In the genomic region with DNA sequence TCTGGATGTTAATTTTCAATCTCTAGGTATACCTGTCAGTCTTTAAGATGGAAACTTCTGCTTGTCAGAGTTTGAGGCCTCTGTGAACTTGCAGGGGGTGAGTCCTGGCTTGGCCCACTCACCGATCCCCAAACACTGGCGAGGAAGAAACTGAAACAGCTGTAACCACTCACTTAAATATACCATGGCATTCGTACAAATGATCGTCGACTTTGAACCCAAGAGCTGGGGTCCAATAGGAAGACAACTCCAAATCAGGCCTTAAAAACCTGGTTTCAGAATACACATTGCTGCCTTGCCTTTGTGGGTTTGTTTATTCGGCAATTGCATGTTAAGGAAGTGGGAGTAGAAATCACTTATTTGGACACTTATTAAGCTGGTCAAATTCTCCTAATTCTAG, we compare ENCODE assay signal across 20 cellular contexts.
DNase-seq lines count a peak whose midpoint lies in the region; ATAC-seq and TF ChIP-seq lines count a peak whose summit lies in the region.
"Had no signal": no experiment of that assay in that cellular context is flagged by ENCODE, and none has a peak within 500 bp of the region (broad histone marks: within the 10 kb centered on the region; RNA-seq: fewer than 3 reads in every experiment).

No MANE protein-coding gene starts in this region.

- CTCF ChIA-PET in PC-9 (lab: Charles Lee): interaction anchor here (0.6 kb wide), 1 partner anchor 31 kb away, joined by 5 read pairs; no protein-coding TSS in a partner anchor

- no TSS peak for BruUV-seq in PC-9 (replicated peaks; lab: Mats Ljungman, UMichigan)

- H3K27ac ChIP-seq in colonic mucosa (peak overlapping the region; percentile 43), hepatocyte (peak overlapping the region; percentile 49), muscle layer of duodenum (ENCODE audit: low read length) (peak overlapping the region; percentile 13), transverse colon (peak overlapping the region; percentile 31 to 60 (median 44)), PC-9 (no peak overlapping the region)
- H3K27ac ChIP-seq: GM23248, SJCRH30 had no signal

- H3K4me3 ChIP-seq in colonic mucosa (no peak overlapping the region), hepatocyte (no peak overlapping the region), muscle layer of duodenum (ENCODE audit: low read depth in 1 of 2, low read length in 2 of 2) (peak overlapping the region in 1 of 2 donors; percentile 15), transverse colon (no peak overlapping the region), PC-9 (no peak overlapping the region)
- H3K4me3 ChIP-seq: GM23248, SJCRH30 had no signal

- H3K9me3 ChIP-seq in colonic mucosa: no peaks in the 10 kb centered on the region
- H3K9me3 ChIP-seq in hepatocyte (ENCODE audit: low read depth): no peaks in the 10 kb centered on the region
- H3K9me3 ChIP-seq in muscle layer of duodenum (ENCODE audit: control insufficient read depth in 1 of 2, low read length in 2 of 2): no peaks in the 10 kb centered on the region
- H3K9me3 ChIP-seq in transverse colon: no peaks in the 10 kb centered on the region
- no peaks in the 10 kb centered on the region for H3K9me3 ChIP-seq in PC-9 (ENCODE audit: insufficient read depth, low read depth)
- H3K9me3 ChIP-seq: SJCRH30 had no signal

- H3K4me2 ChIP-seq in hepatocyte: no peak overlapping the region
- no peak overlapping the region for H3K4me2 ChIP-seq in PC-9

- WGBS in hepatocyte (ENCODE audit: low lambda C conversion rate, missing lambda C conversion rate): 80% methylated on average over 6 of the region's 6 CpGs
- 24 to 41% methylated on average over 4 to 6 of the region's 6 CpGs for WGBS in transverse colon (ENCODE audit: low coverage in 1 of 2), 2 donors

- H3K4me1 ChIP-seq in colonic mucosa: peaks cover 6% of the 10 kb centered on the region
- peaks cover 5% of the 10 kb centered on the region for H3K4me1 ChIP-seq in hepatocyte (ENCODE audit: insufficient read depth)
- peaks cover 5% of the 10 kb centered on the region in 2 donors for H3K4me1 ChIP-seq in muscle layer of duodenum (ENCODE audit: control insufficient read depth in 1 of 2, insufficient read depth in 2 of 2, low read length in 2 of 2)
- peaks cover 6 to 35% (median 20%) of the 10 kb centered on the region in 4 donors for H3K4me1 ChIP-seq in transverse colon
- no peaks in the 10 kb centered on the region for H3K4me1 ChIP-seq in PC-9 (replicated peaks; ENCODE audit: insufficient read depth)

- ATAC-seq in GM18502 (IDR thresholded peaks at IDR 0.05; ENCODE audit: poor library complexity, unreplicated experiment): no peak
- ATAC-seq: HCT116 had no signal

- POLR2A ChIA-PET in PC-9 (lab: Charles Lee; ENCODE audit: unreplicated experiment): no interaction called here

- in situ Hi-C loops in transverse colon (cut with MboI; ENCODE audit: low pct_ligation_motif_present in 1 of 4, low pct_unique_long_range_greater_than_20kb in 1 of 4, low sequenced_read_pairs in 3 of 4): no loop called here

- H3K27me3 ChIP-seq in colonic mucosa: no peaks in the 10 kb centered on the region
- no peaks in the 10 kb centered on the region for H3K27me3 ChIP-seq in hepatocyte
- no peaks in the 10 kb centered on the region for H3K27me3 ChIP-seq in muscle layer of duodenum (ENCODE audit: low read depth, low read length)
- H3K27me3 ChIP-seq in transverse colon: no peaks in the 10 kb centered on the region
- 0 out of 2 replicates have a peak, but pooled peaks cover 4% of the 10 kb centered on the region for H3K27me3 ChIP-seq in PC-9 (ENCODE audit: insufficient read depth, low read depth)
- H3K27me3 ChIP-seq: SJCRH30 had no signal

- TF ChIP-seq EP300 in transverse colon (IDR thresholded peaks at IDR 0.05; ENCODE audit: low read depth): no peak

- TF ChIP-seq CTCF in colonic mucosa (IDR thresholded peaks at IDR 0.05) (no peak), hepatocyte (IDR thresholded peaks at IDR 0.05; ENCODE audit: poor library complexity) (no peak), transverse colon (IDR thresholded peaks at IDR 0.05) (no peak), PC-9 (conservative IDR thresholded peaks at IDR 0.05) (no peak)

- H2AFZ ChIP-seq in hepatocyte: no peak overlapping the region
- no peak overlapping the region for H2AFZ ChIP-seq in PC-9
- H2AFZ ChIP-seq: GM23248 had no signal

- peak; percentile 43 for DNase-seq in colonic mucosa
- DNase-seq in hepatocyte (ENCODE audit: low spot score): no peak
- no peak for DNase-seq in transverse colon
- no peak for DNase-seq in PC-9
- DNase-seq in superior temporal gyrus (ENCODE audit: extremely low spot score): no peak
- DNase-seq: CD4-positive, CD25-positive, alpha-beta regulatory T cell; DMS79 treated with DMSO at 0.1 percent for 48 hours; GM23248; KG1; NCI-H1092 treated with DMSO at 0.1 percent for 48 hours; NCI-H1436 treated with DMSO at 0.1 percent for 48 hours; NCI-H1930; NCI-H226; NCI-H510A treated with DMSO at 0.1 percent for 48 hours; NCI-H748 treated with DMSO at 0.1 percent for 48 hours; NK-92 treated with Interleukin-12 subunit alpha and Interleukin-12 subunit beta, amount 100 ng/mL, for 24 hours; SJCRH30 had no signal

- no peaks in the 10 kb centered on the region for H3K79me2 ChIP-seq in hepatocyte
- no peaks in the 10 kb centered on the region for H3K79me2 ChIP-seq in PC-9 (ENCODE audit: low read depth)

- no peaks in the 10 kb centered on the region for H4K20me1 ChIP-seq in hepatocyte (ENCODE audit: insufficient read depth, poor library complexity, severe bottlenecking)
- H4K20me1 ChIP-seq in PC-9 (ENCODE audit: insufficient read depth): no peaks in the 10 kb centered on the region

- TF ChIP-seq POLR2A in transverse colon (IDR thresholded peaks at IDR 0.05): no peak

- H3K9me2 ChIP-seq in hepatocyte (replicated peaks; ENCODE audit: insufficient read depth) (no peaks in the 10 kb centered on the region), PC-9 (ENCODE audit: insufficient read depth) (no peaks in the 10 kb centered on the region)

- no peaks in the 10 kb centered on the region for H3K36me3 ChIP-seq in colonic mucosa
- H3K36me3 ChIP-seq in hepatocyte (replicated peaks; ENCODE audit: insufficient read depth, low read depth): no peaks in the 10 kb centered on the region
- H3K36me3 ChIP-seq in muscle layer of duodenum (ENCODE audit: control insufficient read depth in 1 of 2, insufficient read depth in 2 of 2, low read length in 2 of 2): no peaks in the 10 kb centered on the region
- H3K36me3 ChIP-seq in transverse colon: no peaks in the 10 kb centered on the region
- H3K36me3 ChIP-seq in PC-9 (ENCODE audit: low read depth): no peaks in the 10 kb centered on the region
- H3K36me3 ChIP-seq: SJCRH30 had no signal

- H3K9ac ChIP-seq in colonic mucosa (ENCODE audit: low read depth in 2 of 2, low read length in 2 of 2): peak overlapping the region in 1 of 2 donors; percentile 32
- H3K9ac ChIP-seq: GM23248 had no signal

- no peaks in the 10 kb centered on the region for H3F3A ChIP-seq in PC-9 (ENCODE audit: insufficient read depth, low read depth)

- intact Hi-C loops in colonic mucosa (cut with DNase I): no loop called here
- intact Hi-C loops in transverse colon (cut with DNase I; ENCODE audit: low total_unique reads): no loop called here
- intact Hi-C loops in PC-9 (cut with micrococcal nuclease; ENCODE audit: unreplicated experiment): no loop called here
